In genomic region chr16:8868272-8869211, GRCh38 we compare ENCODE assay signal across 1 cellular context.
TF ChIP-seq lines count a peak whose summit lies in the region.

CARHSP1 (minus strand) TSS chr16:8869006; CDS start chr16:8859328, 9,678 bp downstream.

TF ChIP-seq in HepG2, 621 proteins besides CTCF, POLR2A, EP300 and RAD21 (continued from another document and continues in another):
- TF ChIP-seq BCL3 (CRISPR knock-in tag; IDR thresholded peaks at IDR 0.05) (no peak; the same call in none of the 2 replicates), SRSF4 (IDR thresholded peaks at IDR 0.05; ENCODE audit: low read depth, low read length, poor library complexity, severe bottlenecking) (no peak), PBX2 (CRISPR knock-in tag; IDR thresholded peaks at IDR 0.05) (no peak), ZFY (CRISPR knock-in tag; IDR thresholded peaks at IDR 0.05) (peak; percentile 67), CEBPG (CRISPR knock-in tag; IDR thresholded peaks at IDR 0.05) (peak; percentile 60), KIAA2018 (CRISPR knock-in tag; IDR thresholded peaks at IDR 0.05; ENCODE audit: borderline replicate concordance) (no peak), TEAD2 (CRISPR knock-in tag; IDR thresholded peaks at IDR 0.05) (no peak), SNAPC2 (CRISPR knock-in tag; IDR thresholded peaks at IDR 0.05) (no peak), PTBP1 (IDR thresholded peaks at IDR 0.05; ENCODE audit: low read depth, low read length, poor library complexity, severe bottlenecking) (peak; percentile 60), NFKB2 (CRISPR knock-in tag; IDR thresholded peaks at IDR 0.05; ENCODE audit: borderline replicate concordance) (no peak), RARA (CRISPR knock-in tag; IDR thresholded peaks at IDR 0.05) (no peak), THAP7 (CRISPR knock-in tag; IDR thresholded peaks at IDR 0.05) (no peak), JUNB (CRISPR knock-in tag; IDR thresholded peaks at IDR 0.05; ENCODE audit: borderline replicate concordance) (0 out of 2 replicates have a peak, but pooled peaks have one; percentile 22), IKZF4 (CRISPR knock-in tag; IDR thresholded peaks at IDR 0.05; ENCODE audit: borderline replicate concordance, low read depth, not compliant biosample characterization) (peak; percentile 39), ZNF546 (CRISPR knock-in tag; conservative IDR thresholded peaks at IDR 0.05) (peak; percentile 59), U2AF2 (IDR thresholded peaks at IDR 0.05; ENCODE audit: low read depth, low read length) (no peak), ZNF138 (CRISPR knock-in tag; IDR thresholded peaks at IDR 0.05; ENCODE audit: low read depth) (peak; percentile 83), JUN (CRISPR knock-in tag; IDR thresholded peaks at IDR 0.05) (no peak), HOMEZ (CRISPR knock-in tag; IDR thresholded peaks at IDR 0.05; ENCODE audit: low read depth) (no peak), ZZZ3 (CRISPR knock-in tag; IDR thresholded peaks at IDR 0.05; ENCODE audit: borderline replicate concordance) (no peak; the same call in 1 of the 2 replicates), HNF4A (CRISPR knock-in tag; IDR thresholded peaks at IDR 0.05) (peak; percentile 3; the same call in 1 of the 2 replicates), GTF3A (CRISPR knock-in tag; conservative IDR thresholded peaks at IDR 0.05) (no peak; the same call in 1 of the 2 replicates), GTF2F1 (IDR thresholded peaks at IDR 0.05; ENCODE audit: low read length) (no peak), ZBTB2 (CRISPR knock-in tag; IDR thresholded peaks at IDR 0.05; ENCODE audit: low read depth) (peak; percentile 27; the same call in 1 of the 2 replicates), KAT7 (CRISPR knock-in tag; IDR thresholded peaks at IDR 0.05; ENCODE audit: borderline replicate concordance) (no peak; the same call in 1 of the 2 replicates), POLR2G (IDR thresholded peaks at IDR 0.05; ENCODE audit: low read depth, low read length) (peak; percentile 92), ZHX2 (IDR thresholded peaks at IDR 0.05; ENCODE audit: low read depth) (no peak), ZHX2 (CRISPR knock-in tag; IDR thresholded peaks at IDR 0.05; ENCODE audit: borderline replicate concordance) (peak; percentile 76), TFAP4 (IDR thresholded peaks at IDR 0.05; ENCODE audit: borderline replicate concordance, low read depth) (peak; percentile 66; the same call in 1 of the 2 replicates), BCL6 (CRISPR knock-in tag; IDR thresholded peaks at IDR 0.05) (no peak; the same call in none of the 2 replicates), SKIL (CRISPR knock-in tag; IDR thresholded peaks at IDR 0.05; ENCODE audit: borderline replicate concordance) (no peak)
